ENCODE assay signal across 17 cellular contexts in the genomic region with DNA sequence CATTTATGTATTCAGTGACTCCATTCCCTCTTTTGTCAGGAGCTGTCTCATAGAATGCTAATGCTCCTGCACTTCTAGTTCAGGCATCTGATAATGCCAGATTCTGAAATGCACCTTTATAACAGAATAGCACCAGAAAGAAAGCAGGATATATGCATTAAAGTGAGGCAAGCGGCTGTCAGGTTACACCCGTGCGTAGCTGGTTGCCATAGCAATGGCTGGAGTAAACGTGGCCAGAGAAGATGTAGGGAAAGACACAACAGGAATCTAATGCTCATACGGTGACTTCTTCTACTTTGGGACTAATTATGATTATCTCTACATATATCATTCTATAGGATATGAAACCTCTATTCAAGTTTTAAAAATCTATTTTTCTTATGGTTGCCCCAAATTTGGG. TPM values are rescaled to one million over a fixed set of nuclear protein-coding genes. Genes with fewer than 3 reads are reported as not detected.
DNase-seq lines count a peak whose midpoint lies in the region; TF ChIP-seq lines count a peak whose summit lies in the region.
"Had no signal": no experiment of that assay in that cellular context is flagged by ENCODE, and none has a peak within 500 bp of the region (broad histone marks: within the 10 kb centered on the region; RNA-seq: fewer than 3 reads in every experiment).

No MANE protein-coding gene starts in this region.

- no peak overlapping the region for H3K4me2 ChIP-seq in mesenchymal stem cell (ENCODE audit: low read length, poor library complexity, severe bottlenecking)
- H3K4me2 ChIP-seq: BLaER1 had no signal

- DNase-seq in DMS53 (lab: John Stamatoyannopoulos, UW) (peak; percentile 17), DMS53 treated with DMSO at 0.1 percent for 48 hours (lab: John Stamatoyannopoulos, UW; ENCODE audit: unreplicated experiment) (no peak), A673 (ENCODE audit: low spot score) (peak; percentile 49), SK-N-MC (ENCODE audit: low read depth, low spot score) (no peak), mesenchymal stem cell (peak; percentile 29), NCI-H2196 (lab: John Stamatoyannopoulos, UW; ENCODE audit: unreplicated experiment) (no peak), D341Med (ENCODE audit: low spot score) (no peak), NCI-H1694 (lab: John Stamatoyannopoulos, UW) (no peak)
- DNase-seq: CD8-positive, alpha-beta memory T cell; H7; MM.1S; NCI-H1105; NCI-H2029; NCI-H345; NCI-H526 treated with DMSO at 0.1 percent for 48 hours; SJCRH30 had no signal

- intact Hi-C loops in A673 (cut with micrococcal nuclease; ENCODE audit: unreplicated experiment): loop anchor here (2.0 to 10.0 kb wide), 2 partner anchors 137 to 223 kb away; no protein-coding TSS in a partner anchor

- H3K4me1 ChIP-seq in A673 (ENCODE audit: insufficient read depth, low read length, poor library complexity, severe bottlenecking): peaks cover 60% of the 10 kb centered on the region
- peaks cover 4% of the 10 kb centered on the region for H3K4me1 ChIP-seq in mesenchymal stem cell (ENCODE audit: control insufficient read depth, insufficient read depth, low read depth, low read length)
- H3K4me1 ChIP-seq: BLaER1, SJCRH30 had no signal

- peak overlapping the region in 1 of 2 experiments; percentile 90 for H3K4ac ChIP-seq in mesenchymal stem cell (ENCODE audit: low read depth in 1 of 2, low read length in 2 of 2)

- peak overlapping the region; percentile 71 for H3K27ac ChIP-seq in A673 (ENCODE audit: low read depth, low read length, poor library complexity, severe bottlenecking)
- H3K27ac ChIP-seq in SK-N-MC: peak overlapping the region; percentile 95
- no peak overlapping the region for H3K27ac ChIP-seq in mesenchymal stem cell (ENCODE audit: low read length, poor library complexity, severe bottlenecking)
- H3K27ac ChIP-seq: BLaER1, SJCRH30 had no signal

- H3K36me3 ChIP-seq in A673 (ENCODE audit: insufficient read depth, low read length, poor library complexity, severe bottlenecking) (no peaks in the 10 kb centered on the region), SK-N-MC (ENCODE audit: insufficient read depth, low read length) (no peaks in the 10 kb centered on the region), mesenchymal stem cell (ENCODE audit: control insufficient read depth in 1 of 2, insufficient read depth in 2 of 2, low read depth in 1 of 2, low read length in 2 of 2) (no peaks in the 10 kb centered on the region)
- H3K36me3 ChIP-seq: BLaER1, SJCRH30 had no signal

- POLR2A ChIA-PET in A673 (lab: Charles Lee; ENCODE audit: low non-redundant PET): no interaction called here

- no peak overlapping the region for H2AFZ ChIP-seq in mesenchymal stem cell (ENCODE audit: low read depth, low read length)

- H3K79me1 ChIP-seq in mesenchymal stem cell (replicated peaks; ENCODE audit: low read length, poor library complexity, severe bottlenecking): no peaks in the 10 kb centered on the region

- H2BK12ac ChIP-seq in mesenchymal stem cell (ENCODE audit: low read length in 2 of 2): peak overlapping the region in 1 of 2 experiments; percentile 96

- H3K9me3 ChIP-seq in A673 (ENCODE audit: low read depth, low read length, poor library complexity, severe bottlenecking) (no peaks in the 10 kb centered on the region), SK-N-MC (ENCODE audit: low read depth, low read length) (no peaks in the 10 kb centered on the region), mesenchymal stem cell (ENCODE audit: control insufficient read depth, low read length) (no peaks in the 10 kb centered on the region)
- H3K9me3 ChIP-seq: BLaER1, SJCRH30 had no signal

- H3K27me3 ChIP-seq in A673 (replicated peaks; ENCODE audit: insufficient read depth, low read depth, low read length, poor library complexity) (no peaks in the 10 kb centered on the region), mesenchymal stem cell (ENCODE audit: control insufficient read depth in 1 of 2, insufficient read depth in 1 of 2, low read length in 2 of 2) (no peaks in the 10 kb centered on the region)
- H3K27me3 ChIP-seq: BLaER1, SJCRH30 had no signal

- H2BK120ac ChIP-seq in mesenchymal stem cell (ENCODE audit: low read depth, low read length): no peak overlapping the region

- no peak overlapping the region for H2BK5ac ChIP-seq in mesenchymal stem cell (ENCODE audit: low read depth, low read length, poor library complexity, severe bottlenecking)

- no peak overlapping the region for H3K23ac ChIP-seq in mesenchymal stem cell (ENCODE audit: low read length in 2 of 2)

- H3K18ac ChIP-seq in mesenchymal stem cell (ENCODE audit: low read depth in 1 of 2, low read length in 2 of 2): peak overlapping the region; percentile 62 to 64

- WGBS in mesenchymal stem cell: 73% methylated on average over 3 of the region's 5 CpGs

- BruUV-seq in A673 (replicated peaks; lab: Mats Ljungman, UMichigan): no TSS peak

- no peak for TF ChIP-seq CTCF in A673 (conservative IDR thresholded peaks at IDR 0.05; ENCODE audit: low read depth, low read length)

- no peak overlapping the region for H2BK15ac ChIP-seq in mesenchymal stem cell (ENCODE audit: low read depth, poor library complexity, severe bottlenecking)

- H3K9ac ChIP-seq in SK-N-MC (ENCODE audit: insufficient read length) (peak overlapping the region; percentile 46), mesenchymal stem cell (ENCODE audit: low read length) (no peak overlapping the region)
- H3K9ac ChIP-seq: BLaER1 had no signal

- H4K91ac ChIP-seq in mesenchymal stem cell (ENCODE audit: low read length): no peak overlapping the region

- CTCF ChIA-PET in A673 (lab: Charles Lee): no interaction called here

- H3K14ac ChIP-seq in mesenchymal stem cell (ENCODE audit: low read length in 2 of 2): no peak overlapping the region

- H4K8ac ChIP-seq in mesenchymal stem cell (ENCODE audit: low read length): no peak overlapping the region

- peak overlapping the region; percentile 90 for H2AK5ac ChIP-seq in mesenchymal stem cell (ENCODE audit: low read length, severe bottlenecking)

- H3K4me3 ChIP-seq in A673 (ENCODE audit: low read depth, low read length, poor library complexity, severe bottlenecking) (no peak overlapping the region), SK-N-MC (no peak overlapping the region; the same call in 1 of the 2 replicates), mesenchymal stem cell (ENCODE audit: insufficient read depth in 1 of 2, low read depth in 1 of 2, low read length in 2 of 2) (no peak overlapping the region)
- H3K4me3 ChIP-seq: BLaER1, SJCRH30 had no signal

RNA-seq across cellular contexts. Expression of a gene that starts 5.9 kb away (rescaled TPM):
- 7.8 and 7.9 TPM in 2 replicates for total RNA-seq in A673 (2021)
- 6.4 TPM for polyA plus RNA-seq in mesenchymal stem cell (2013, experiment 1 of 2)
- 6.1 TPM for polyA plus RNA-seq in mesenchymal stem cell (2013, experiment 2 of 2)
- total RNA-seq: CD8-positive, alpha-beta memory T cell; H7 had no signal
- polyA plus RNA-seq: CD8-positive, alpha-beta memory T cell had no signal

Comparison
In these comparisons a context has a peak if more than half of its experiments do, and no peak if none do; other contexts are left out.
1. DNase-seq: peak in DMS53 (single experiment), A673 (single experiment) and mesenchymal stem cell (single experiment); none in DMS53 treated with DMSO at 0.1 percent for 48 hours (single experiment), SK-N-MC (single experiment), NCI-H2196 (single experiment), D341Med (single experiment) and NCI-H1694 (single experiment).